ENCODE assay signal across 9 cellular contexts in genomic region chr9:34413229-34413852, GRCh38. TPM values are rescaled to one million over a fixed set of nuclear protein-coding genes. Genes with fewer than 3 reads are reported as not detected.
A peak's percentile ranks its signal among the peaks of the same experiment; 100 is the strongest.
DNase-seq lines count a peak whose midpoint lies in the region; ATAC-seq and TF ChIP-seq lines count a peak whose summit lies in the region.
"Had no signal": no experiment of that assay in that cellular context is flagged by ENCODE, and none has a peak within 500 bp of the region (broad histone marks: within the 10 kb centered on the region; RNA-seq: fewer than 3 reads in every experiment).

No MANE protein-coding gene starts in this region.

- no peaks in the 10 kb centered on the region for H3K27me3 Mint-ChIP-seq in activated T-helper 2 cell treated with anti-CD3 and anti-CD28 coated beads, Interferon-gamma antibody, Interleukin-2, Interleukin-4, amounts not matched to agents 10 μg/mL and 5 μg/mL and 100 μg/mL, durations not matched to agents 14 hours and 24 hours and 36 hours (ENCODE audit: low read depth)
- H3K27me3 Mint-ChIP-seq: T-cell had no signal

- H3K4me1 Mint-ChIP-seq in activated T-helper 2 cell treated with anti-CD3 and anti-CD28 coated beads, Interferon-gamma antibody, Interleukin-2, Interleukin-4, amounts not matched to agents 10 μg/mL and 5 μg/mL and 100 μg/mL, durations not matched to agents 14 hours and 24 hours and 36 hours (ENCODE audit: low read depth), result no peaks in the 10 kb centered on the region
- H3K4me1 Mint-ChIP-seq: T-cell had no signal

- CTCF ChIA-PET in A673 (lab: Charles Lee), result interaction anchor here (1.7 kb wide), 1 partner anchor 10 kb away, joined by 4 read pairs; no protein-coding TSS in a partner anchor

- no peak overlapping the region for H3K4me3 ChIP-seq in A673 (ENCODE audit: low read depth, low read length, poor library complexity, severe bottlenecking)

- H3K4me1 ChIP-seq in A673 (ENCODE audit: insufficient read depth, low read length, poor library complexity, severe bottlenecking), result peaks cover 5% of the 10 kb centered on the region

- POLR2A ChIA-PET in A673 (lab: Charles Lee; ENCODE audit: low non-redundant PET), result no interaction called here

- H3K27me3 ChIP-seq in A673 (replicated peaks; ENCODE audit: insufficient read depth, low read depth, low read length, poor library complexity), result no peaks in the 10 kb centered on the region

- H3K27ac Mint-ChIP-seq in activated T-helper 2 cell treated with anti-CD3 and anti-CD28 coated beads, Interferon-gamma antibody, Interleukin-2, Interleukin-4, amounts not matched to agents 10 μg/mL and 5 μg/mL and 100 μg/mL, durations not matched to agents 14 hours and 24 hours and 36 hours, result no peak overlapping the region
- H3K27ac Mint-ChIP-seq: T-cell had no signal

- DNase-seq in A673 (ENCODE audit: low spot score) (peak; percentile 62), HUDEP-2 (lab: John Stamatoyannopoulos, UW; ENCODE audit: unreplicated experiment in 76 of 76) (peak in 44 of 76 experiments; percentile 2 to 63 (median 22)), islet precursor cell (peak; percentile 79), NCI-H1092 (lab: John Stamatoyannopoulos, UW) (no peak)
- DNase-seq in activated T-helper 2 cell treated with anti-CD3 and anti-CD28 coated beads, Interferon-gamma antibody, Interleukin-2, Interleukin-4, amounts not matched to agents 10 μg/mL and 5 μg/mL and 100 μg/mL, durations not matched to agents 14 hours and 24 hours and 36 hours (ENCODE audit: low spot score), result peak; percentile 25

- no peaks in the 10 kb centered on the region for H3K36me3 ChIP-seq in A673 (ENCODE audit: insufficient read depth, low read length, poor library complexity, severe bottlenecking)

- no peaks in the 10 kb centered on the region for H3K36me3 Mint-ChIP-seq in activated T-helper 2 cell treated with anti-CD3 and anti-CD28 coated beads, Interferon-gamma antibody, Interleukin-2, Interleukin-4, amounts not matched to agents 10 μg/mL and 5 μg/mL and 100 μg/mL, durations not matched to agents 14 hours and 24 hours and 36 hours (ENCODE audit: low read depth)

- ATAC-seq in HG03457 (IDR thresholded peaks at IDR 0.05; ENCODE audit: unreplicated experiment) (no peak), HG03521 (IDR thresholded peaks at IDR 0.05; ENCODE audit: unreplicated experiment) (no peak), HG02885 (IDR thresholded peaks at IDR 0.05; ENCODE audit: poor library complexity, unreplicated experiment) (no peak)
- ATAC-seq: T-cell had no signal

- H3K27ac ChIP-seq in A673 (ENCODE audit: low read depth, low read length, poor library complexity, severe bottlenecking), result no peak overlapping the region

- H3K9me3 Mint-ChIP-seq in activated T-helper 2 cell treated with anti-CD3 and anti-CD28 coated beads, Interferon-gamma antibody, Interleukin-2, Interleukin-4, amounts not matched to agents 10 μg/mL and 5 μg/mL and 100 μg/mL, durations not matched to agents 14 hours and 24 hours and 36 hours, result no peaks in the 10 kb centered on the region
- H3K9me3 Mint-ChIP-seq: T-cell had no signal

- no peaks in the 10 kb centered on the region for H3K9me3 ChIP-seq in A673 (ENCODE audit: low read depth, low read length, poor library complexity, severe bottlenecking)

- BruUV-seq in A673 (replicated peaks; lab: Mats Ljungman, UMichigan), result no TSS peak

- no peak for TF ChIP-seq CTCF in A673 (conservative IDR thresholded peaks at IDR 0.05; ENCODE audit: low read depth, low read length)

- intact Hi-C loops in A673 (cut with micrococcal nuclease; ENCODE audit: unreplicated experiment), result no loop called here
- intact Hi-C loops in activated T-helper 2 cell treated with anti-CD3 and anti-CD28 coated beads, Interferon-gamma antibody, Interleukin-2, Interleukin-4, amounts not matched to agents 10 μg/mL and 5 μg/mL and 100 μg/mL, durations not matched to agents 14 hours and 24 hours and 36 hours (cut with micrococcal nuclease), result no loop called here

- no peak overlapping the region for H3K4me3 Mint-ChIP-seq in activated T-helper 2 cell treated with anti-CD3 and anti-CD28 coated beads, Interferon-gamma antibody, Interleukin-2, Interleukin-4, amounts not matched to agents 10 μg/mL and 5 μg/mL and 100 μg/mL, durations not matched to agents 14 hours and 24 hours and 36 hours (ENCODE audit: low read depth)
- H3K4me3 Mint-ChIP-seq: T-cell had no signal

RNA-seq across cellular contexts. Expression of gene MYORG, which starts 36.6 kb away (rescaled TPM):
- total RNA-seq in A673 (2021), result 7.8 and 7.9 TPM in 2 replicates
- 1.6 TPM in 2 replicates for total RNA-seq in activated T-helper 2 cell treated with anti-CD3 and anti-CD28 coated beads, Interferon-gamma antibody, Interleukin-2, Interleukin-4, amounts not matched to agents 10 μg/mL and 5 μg/mL and 100 μg/mL, durations not matched to agents 14 hours and 24 hours and 36 hours

RNA-seq across cellular contexts. Expression of gene FAM219A, which starts 45.0 kb away (rescaled TPM):
- 62.1 and 63.3 TPM in 2 replicates for total RNA-seq in A673 (2021)
- total RNA-seq in activated T-helper 2 cell treated with anti-CD3 and anti-CD28 coated beads, Interferon-gamma antibody, Interleukin-2, Interleukin-4, amounts not matched to agents 10 μg/mL and 5 μg/mL and 100 μg/mL, durations not matched to agents 14 hours and 24 hours and 36 hours, result 17.3 and 19.7 TPM in 2 replicates

RNA-seq across cellular contexts. Expression of gene DNAI1, which starts 45.3 kb away (rescaled TPM):
- total RNA-seq in A673 (2021), result 1.4 TPM in 1 of 2 replicates, not detected in the other
- total RNA-seq in activated T-helper 2 cell treated with anti-CD3 and anti-CD28 coated beads, Interferon-gamma antibody, Interleukin-2, Interleukin-4, amounts not matched to agents 10 μg/mL and 5 μg/mL and 100 μg/mL, durations not matched to agents 14 hours and 24 hours and 36 hours, result not detected in 2 replicates
- total RNA-seq: T-cell had no signal
